ENCODE assay signal across 8 cellular contexts in the genomic region with DNA sequence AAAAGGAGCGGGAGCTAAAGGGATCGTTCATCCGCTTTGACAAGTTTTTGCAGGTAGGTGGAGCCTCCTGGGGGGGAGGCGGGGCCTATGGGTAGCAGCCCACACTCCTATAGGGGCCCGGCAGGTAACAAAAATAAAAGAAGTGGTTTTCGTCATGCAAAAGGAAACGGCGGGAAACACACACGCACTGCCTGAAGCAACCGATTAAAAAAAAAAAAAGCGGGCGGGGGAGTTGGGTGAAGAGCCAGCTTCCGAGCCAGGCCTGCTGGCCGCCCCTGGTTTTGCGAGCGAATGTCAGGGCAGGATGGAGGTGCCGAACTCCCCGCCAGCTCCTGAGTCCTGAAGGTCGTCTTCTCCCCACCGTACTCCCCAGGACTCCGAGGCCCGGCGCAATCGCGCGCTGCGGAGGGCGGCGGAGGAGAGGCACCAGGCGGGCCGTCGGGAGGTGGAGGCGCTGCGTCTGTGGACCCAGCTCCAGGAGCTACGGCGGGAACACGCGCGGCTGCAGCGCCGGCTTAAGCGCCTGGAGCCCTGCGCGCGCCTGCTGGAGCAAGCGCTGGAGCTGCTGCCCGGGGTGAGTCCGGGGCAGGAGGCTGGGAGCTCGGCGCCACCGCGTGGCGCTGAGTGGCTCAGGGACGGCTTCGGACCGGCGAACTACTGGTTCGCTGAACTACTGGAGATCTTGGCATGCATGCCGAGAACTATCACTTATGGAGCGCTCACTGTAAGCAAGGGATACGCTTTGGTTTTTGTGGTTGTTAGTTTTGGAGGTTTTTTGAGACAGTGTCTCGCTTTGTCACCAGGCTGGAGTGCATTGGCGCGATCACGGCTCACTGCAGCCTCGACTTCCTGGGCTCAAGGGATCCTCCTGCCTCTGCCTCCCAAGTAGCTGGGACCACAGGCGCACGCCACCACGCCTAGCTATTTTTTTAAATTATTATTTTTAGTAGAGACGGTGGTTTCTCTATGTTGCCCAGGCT. TPM values are rescaled to one million over a fixed set of nuclear protein-coding genes. Genes with fewer than 3 reads are reported as not detected.
DNase-seq lines count a peak whose midpoint lies in the region; ATAC-seq and TF ChIP-seq lines count a peak whose summit lies in the region.

No MANE protein-coding gene starts in this region.

- peaks cover 9 to 15% of the 10 kb centered on the region in 2 donors for H3K27me3 ChIP-seq in mucosa of rectum (ENCODE audit: control insufficient read depth in 2 of 2, insufficient read depth in 2 of 2, low read length in 2 of 2)

- H3K9me3 ChIP-seq in mucosa of rectum (ENCODE audit: control insufficient read depth in 2 of 2, low read length in 2 of 2), result no peaks in the 10 kb centered on the region

- TF ChIP-seq CTCF in epithelial cell of proximal tubule (conservative IDR thresholded peaks at IDR 0.05; ENCODE audit: low read depth, low read length), result peak; percentile 68

- H3K27ac Mint-ChIP-seq in stimulated activated effector memory CD8-positive, alpha-beta T cell treated with anti-CD3 and anti-CD28 coated beads, Interleukin-12 subunit alpha, Interleukin-12 subunit beta, amount 100 ng/mL, for 72 hours, result no peak overlapping the region

- H3K36me3 Mint-ChIP-seq in stimulated activated effector memory CD8-positive, alpha-beta T cell treated with anti-CD3 and anti-CD28 coated beads, Interleukin-12 subunit alpha, Interleukin-12 subunit beta, amount 100 ng/mL, for 72 hours, result peaks cover 14% of the 10 kb centered on the region

- H3K4me1 ChIP-seq in mucosa of rectum (ENCODE audit: control insufficient read depth in 2 of 2, insufficient read depth in 2 of 2, low read length in 2 of 2), result peaks cover 15 to 28% of the 10 kb centered on the region in 2 donors

- H3K4me1 Mint-ChIP-seq in stimulated activated effector memory CD8-positive, alpha-beta T cell treated with anti-CD3 and anti-CD28 coated beads, Interleukin-12 subunit alpha, Interleukin-12 subunit beta, amount 100 ng/mL, for 72 hours, result peaks cover 28% of the 10 kb centered on the region

- peaks cover 0 to 5% of the 10 kb centered on the region in 2 donors for H3K36me3 ChIP-seq in mucosa of rectum (ENCODE audit: control insufficient read depth in 2 of 2, insufficient read depth in 2 of 2, low read length in 2 of 2)

- H3K4me3 ChIP-seq in epithelial cell of proximal tubule (ENCODE audit: low read depth, low read length) (peak overlapping the region; percentile 48), mucosa of rectum (ENCODE audit: low read length in 2 of 2) (peak overlapping the region; percentile 54 to 55)

- peak; percentile 83 for ATAC-seq in stimulated activated effector memory CD8-positive, alpha-beta T cell treated with anti-CD3 and anti-CD28 coated beads, Interleukin-12 subunit alpha, Interleukin-12 subunit beta, amount 100 ng/mL, for 72 hours

- H3K4me3 Mint-ChIP-seq in stimulated activated effector memory CD8-positive, alpha-beta T cell treated with anti-CD3 and anti-CD28 coated beads, Interleukin-12 subunit alpha, Interleukin-12 subunit beta, amount 100 ng/mL, for 72 hours, result peak overlapping the region; percentile 75

- H3K9me3 Mint-ChIP-seq in stimulated activated effector memory CD8-positive, alpha-beta T cell treated with anti-CD3 and anti-CD28 coated beads, Interleukin-12 subunit alpha, Interleukin-12 subunit beta, amount 100 ng/mL, for 72 hours, result no peaks in the 10 kb centered on the region

- H3K9ac ChIP-seq in mucosa of rectum (ENCODE audit: low read depth in 1 of 2, low read length in 2 of 2), result no peak overlapping the region

- no peak overlapping the region for H3K27ac ChIP-seq in mucosa of rectum (ENCODE audit: low read depth in 2 of 2, low read length in 2 of 2)

- DNase-seq in NCI-H187 (lab: John Stamatoyannopoulos, UW), result peak; percentile 41 to 58
- no peak for DNase-seq in NCI-H187 treated with DMSO at 0.1 percent for 48 hours (lab: John Stamatoyannopoulos, UW)
- peak; percentile 87 for DNase-seq in HT-29 (ENCODE audit: low spot score)
- DNase-seq in NOMO-1 treated with dmso at 0.1 percent for 144 hours (lab: John Stamatoyannopoulos, UW; ENCODE audit: unreplicated experiment), result peak; percentile 66
- DNase-seq in activated T-cell treated with anti-CD3 and anti-CD28 coated beads for 1 hour (ENCODE audit: low read depth), result peak; percentile 40
- peak; percentile 30 for DNase-seq in epithelial cell of proximal tubule (ENCODE audit: low read depth)
- peak; percentile 46 to 76 for DNase-seq in stimulated activated effector memory CD8-positive, alpha-beta T cell treated with anti-CD3 and anti-CD28 coated beads, Interleukin-12 subunit alpha, Interleukin-12 subunit beta, amount 100 ng/mL, for 72 hours (ENCODE audit: low spot score in 2 of 2)

RNA-seq across cellular contexts. Expression of gene CFAP73, which starts 3.6 kb away (rescaled TPM):
- total RNA-seq in HT-29 (2014; rRNA removed; shearing (Covaris generic)), result 0.61 and 0.78 TPM in 2 replicates
- total RNA-seq in epithelial cell of proximal tubule, result not detected in 2 replicates

RNA-seq across cellular contexts. Expression of gene RASAL1, which starts 17.6 kb away (rescaled TPM):
- 0.33 and 2.1 TPM in 2 replicates for total RNA-seq in HT-29 (2014; rRNA removed; shearing (Covaris generic))
- 2.0 and 2.1 TPM in 2 replicates for total RNA-seq in epithelial cell of proximal tubule

RNA-seq across cellular contexts. Expression of gene DDX54, which starts 32.2 kb away (rescaled TPM):
- 100 and 105 TPM in 2 replicates for total RNA-seq in HT-29 (2014; rRNA removed; shearing (Covaris generic))
- total RNA-seq in epithelial cell of proximal tubule, result 97.7 and 112 TPM in 2 replicates

RNA-seq across cellular contexts. Expression of gene RITA1, which starts 32.4 kb away (rescaled TPM):
- total RNA-seq in HT-29 (2014; rRNA removed; shearing (Covaris generic)), result 52.1 and 53.0 TPM in 2 replicates
- total RNA-seq in epithelial cell of proximal tubule, result 26.6 and 37.1 TPM in 2 replicates
